Comparison of ENCODE assay signal across 8 cellular contexts in the genomic region with DNA sequence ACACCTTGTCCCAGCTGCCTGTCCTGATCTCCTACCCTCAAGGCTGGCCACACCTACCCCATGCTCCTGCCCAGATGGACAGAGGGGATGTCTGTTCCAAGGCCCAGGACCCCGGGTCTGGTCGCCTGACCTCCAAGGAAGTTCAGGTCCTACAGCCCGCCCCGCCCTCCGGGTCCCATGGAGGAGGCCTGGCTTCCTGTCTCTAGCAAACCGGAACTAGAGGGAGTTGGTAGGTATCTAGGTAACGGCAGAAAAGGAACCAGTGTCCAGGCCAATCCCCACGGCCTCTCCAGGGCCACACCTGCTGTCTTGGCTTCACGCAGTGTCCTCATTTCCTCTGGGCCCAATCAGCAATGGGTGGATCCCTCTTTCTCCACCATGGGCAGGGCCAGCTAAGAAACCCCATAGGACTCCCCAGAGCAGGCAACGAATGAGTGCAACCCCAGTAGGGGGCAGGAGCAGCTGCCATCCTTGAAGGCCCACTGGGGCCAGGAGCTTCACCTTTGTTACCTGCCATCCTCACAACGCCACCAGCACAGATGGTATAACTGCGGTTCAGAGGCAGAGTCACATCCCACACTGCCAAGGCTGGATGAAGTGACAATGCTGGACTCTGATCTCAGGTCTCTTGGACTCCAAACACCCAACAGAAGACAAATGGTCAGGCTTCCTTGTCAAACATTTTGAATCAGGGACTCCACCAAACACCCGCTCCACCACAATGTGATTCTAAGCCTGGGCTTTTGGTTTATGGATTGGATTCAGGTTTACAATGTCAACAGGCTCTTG.
DNase-seq lines count a peak whose midpoint lies in the region; ATAC-seq and TF ChIP-seq lines count a peak whose summit lies in the region.

No MANE protein-coding gene starts in this region.

- H3K4me1 ChIP-seq in neutrophil (ENCODE audit: control insufficient read depth in 1 of 2, insufficient read depth in 1 of 2, low read depth in 1 of 2, low read length in 1 of 2), result peaks cover 76 to 77% of the 10 kb centered on the region in 2 experiments

- TF ChIP-seq CTCF in choroid plexus epithelial cell (conservative IDR thresholded peaks at IDR 0.05; ENCODE audit: low read depth, low read length), result peak; percentile 31
- peak; percentile 49 for TF ChIP-seq CTCF in neutrophil (IDR thresholded peaks at IDR 0.05)

- peak; percentile 79 for DNase-seq in GF-D8 (lab: John Stamatoyannopoulos, UW)
- DNase-seq in NCI-H2029 (lab: John Stamatoyannopoulos, UW), result peak; percentile 66
- no peak for DNase-seq in choroid plexus epithelial cell (ENCODE audit: low read depth)
- DNase-seq in cerebellar cortex (ENCODE audit: low spot score), result no peak
- no peak for DNase-seq in anterior cingulate cortex (lab: John Stamatoyannopoulos, UW)

- H3K27ac ChIP-seq in neutrophil, result peak overlapping the region; percentile 98

- no peaks in the 10 kb centered on the region for H3K27me3 ChIP-seq in neutrophil

- peaks cover 53% of the 10 kb centered on the region for H3K36me3 ChIP-seq in neutrophil

- ATAC-seq in HG02588 (IDR thresholded peaks at IDR 0.05; ENCODE audit: unreplicated experiment), result no peak
- no peak for ATAC-seq in HG03378 (IDR thresholded peaks at IDR 0.05; ENCODE audit: unreplicated experiment)

- peaks cover 9% of the 10 kb centered on the region for H3K9me3 ChIP-seq in neutrophil

- H3K4me3 ChIP-seq in choroid plexus epithelial cell (ENCODE audit: low read depth, low read length), result no peak overlapping the region
- H3K4me3 ChIP-seq in neutrophil (ENCODE audit: low read depth in 1 of 2, low read length in 1 of 2), result peak overlapping the region; percentile 48 to 55

Comparison
In these comparisons a context has a peak if more than half of its experiments do, and no peak if none do; other contexts are left out.
1. DNase-seq: peak in GF-D8 (single experiment) and NCI-H2029 (single experiment); none in choroid plexus epithelial cell (single experiment), cerebellar cortex (single experiment) and anterior cingulate cortex (0 of 58).